Comparison of ENCODE assay signal across 4 cellular contexts in genomic region chr15:75245741-75246140, GRCh38. TPM values are rescaled to one million over a fixed set of nuclear protein-coding genes. Genes with fewer than 3 reads are reported as not detected.
"Had no signal": no experiment of that assay in that cellular context is flagged by ENCODE, and none has a peak within 500 bp of the region (broad histone marks: within the 10 kb centered on the region; RNA-seq: fewer than 3 reads in every experiment).

No MANE protein-coding gene starts in this region.

RNA-seq across cellular contexts. Expression of gene GOLGA6C, which starts 12.4 kb away (rescaled TPM):
- total RNA-seq: LHCN-M2, M059J, MCF 10A, NCI-H460 had no signal

RNA-seq across cellular contexts. Expression of gene GOLGA6D, which starts 36.9 kb away (rescaled TPM):
- total RNA-seq: LHCN-M2, M059J, MCF 10A, NCI-H460 had no signal
